31 cellular contexts compared by ENCODE assay signal in genomic region chr11:25351091-25351803, GRCh38.
"Had no signal": no experiment of that assay in that cellular context is flagged by ENCODE, and none has a peak within 500 bp of the region (broad histone marks: within the 10 kb centered on the region; RNA-seq: fewer than 3 reads in every experiment).

No MANE protein-coding gene starts in this region.

- FAIRE-seq: bronchial epithelial cell, RCC 7860 had no signal

- H3K9me3 ChIP-seq: ascending aorta, body of pancreas had no signal

- ATAC-seq: activated naive CD4-positive, alpha-beta T cell treated with anti-CD3 and anti-CD28 coated beads, Interleukin-2, amount 50 U/mL, for 72 hours; activated naive CD8-positive, alpha-beta T cell treated with anti-CD3 and anti-CD28 coated beads, Interleukin-2, amount 50 U/mL, for 24 hours; activated T-cell treated with anti-CD3 and anti-CD28 coated beads, Interleukin-2, amount 50 U/mL, for 4 hours; body of pancreas; PC-3; SK-N-SH treated with all-trans-retinoic acid at 6 μM for 48 hours had no signal

- DNase-seq: activated CD4-positive, alpha-beta T cell treated with anti-CD3 and anti-CD28 coated beads, Interleukin-2, amount 10 ng/mL, durations not matched to agents 24 days and 14 days; activated CD4-positive, alpha-beta T cell treated with anti-CD3 and anti-CD28 coated beads, Interleukin-2, amount 50 U/mL, for 48 hours; activated CD4-positive, CD25-positive, alpha-beta regulatory T cell treated with anti-CD3 and anti-CD28 coated beads, Interleukin-2, amount 50 U/mL, for 72 hours; activated CD8-positive, alpha-beta memory T cell treated with anti-CD3 and anti-CD28 coated beads for 24 hours; activated effector memory CD4-positive, alpha-beta T cell treated with anti-CD3 and anti-CD28 coated beads, Interleukin-2, amount 50 U/mL, for 16 hours; activated naive CD4-positive, alpha-beta T cell treated with Interleukin-2 at 50 U/mL for 16 hours; activated naive CD8-positive, alpha-beta T cell treated with anti-CD3 and anti-CD28 coated beads, Interleukin-2, amount 50 U/mL, for 24 hours; activated T-cell treated with anti-CD3 and anti-CD28 coated beads, Interleukin-2, amount 50 U/mL, for 4 hours; amniotic stem cell; body of pancreas; NCI-H1092 treated with DMSO at 0.1 percent for 48 hours; NCI-H1417 treated with DMSO at 0.1 percent for 48 hours; NCI-H1694; NCI-H2029; NCI-H2107; NCI-H2171 treated with DMSO at 0.1 percent for 48 hours; NCI-H226; NCI-H526; NCI-H774; NK-92 treated with Interleukin-12 subunit alpha and Interleukin-12 subunit beta, amount 100 ng/mL, for 24 hours; PC-3; SHP77 had no signal

- H3K4me3 Mint-ChIP-seq: activated CD4-positive, alpha-beta T cell treated with anti-CD3 and anti-CD28 coated beads, Interleukin-2, amount 10 ng/mL, durations not matched to agents 24 days and 14 days; activated naive CD8-positive, alpha-beta T cell treated with anti-CD3 and anti-CD28 coated beads, Interleukin-2, amount 50 U/mL, for 24 hours; activated T-cell treated with anti-CD3 and anti-CD28 coated beads, Interleukin-2, amount 50 U/mL, for 4 hours; T-helper 1 cell treated with Interleukin-12 subunit alpha and Interleukin-12 subunit beta and Interleukin-4 antibody, amounts not matched to agents 30 μg/mL and 1 μg/mL, for 36 hours; WTC11 had no signal

- H3K4me1 ChIP-seq: ascending aorta, body of pancreas, SJSA1 had no signal

- H3K4me3 ChIP-seq: ascending aorta, body of pancreas, SJSA1 had no signal

- H3K27ac Mint-ChIP-seq: activated CD4-positive, alpha-beta T cell treated with anti-CD3 and anti-CD28 coated beads, Interleukin-2, amount 10 ng/mL, durations not matched to agents 24 days and 14 days; activated naive CD8-positive, alpha-beta T cell treated with anti-CD3 and anti-CD28 coated beads, Interleukin-2, amount 50 U/mL, for 24 hours; T-helper 1 cell treated with Interleukin-12 subunit alpha and Interleukin-12 subunit beta and Interleukin-4 antibody, amounts not matched to agents 30 μg/mL and 1 μg/mL, for 36 hours; WTC11 had no signal

- H3K36me3 ChIP-seq: ascending aorta, SJSA1 had no signal

- H3K4me2 ChIP-seq: KMS-11 had no signal

- H3K9me3 Mint-ChIP-seq: WTC11 had no signal

- H3K9ac ChIP-seq: KMS-11 had no signal

- H3K4me1 Mint-ChIP-seq: activated CD4-positive, alpha-beta T cell treated with anti-CD3 and anti-CD28 coated beads, Interleukin-2, amount 10 ng/mL, durations not matched to agents 24 days and 14 days; activated naive CD8-positive, alpha-beta T cell treated with anti-CD3 and anti-CD28 coated beads, Interleukin-2, amount 50 U/mL, for 24 hours had no signal

- H3K27ac ChIP-seq: ascending aorta, body of pancreas, KMS-11, SJSA1 had no signal

- H3K27me3 ChIP-seq: ascending aorta, body of pancreas, SJSA1 had no signal

- H3K27me3 Mint-ChIP-seq: activated CD4-positive, alpha-beta T cell treated with anti-CD3 and anti-CD28 coated beads, Interleukin-2, amount 10 ng/mL, durations not matched to agents 24 days and 14 days; activated naive CD8-positive, alpha-beta T cell treated with anti-CD3 and anti-CD28 coated beads, Interleukin-2, amount 50 U/mL, for 24 hours had no signal

- H3K36me3 Mint-ChIP-seq: activated naive CD4-positive, alpha-beta T cell treated with anti-CD3 and anti-CD28 coated beads, Interleukin-2, amount 50 U/mL, for 72 hours; WTC11 had no signal
